Comparison of ENCODE assay signal across 14 cellular contexts in genomic region chr6:108582618-108583017, GRCh38. TPM values are rescaled to one million over a fixed set of nuclear protein-coding genes. Genes with fewer than 3 reads are reported as not detected.
A peak's percentile ranks its signal among the peaks of the same experiment; 100 is the strongest.
DNase-seq lines count a peak whose midpoint lies in the region; ATAC-seq, FAIRE-seq and TF ChIP-seq lines count a peak whose summit lies in the region.
"Had no signal": no experiment of that assay in that cellular context is flagged by ENCODE, and none has a peak within 500 bp of the region (broad histone marks: within the 10 kb centered on the region; RNA-seq: fewer than 3 reads in every experiment).

No MANE protein-coding gene starts in this region.

- in situ Hi-C loops in IMR-90 (cut with MboI; ENCODE audit: low sequenced_read_pairs): no loop called here
- in situ Hi-C loops in ACHN (cut with HindIII; ENCODE audit: low pct_ligation_motif_present, low pct_unique_long_range_greater_than_20kb, low sequenced_read_pairs): no loop called here

- peaks cover 59% of the 10 kb centered on the region for H3K9me1 ChIP-seq in IMR-90 (ENCODE audit: insufficient read depth, low read length)

- no peaks in the 10 kb centered on the region for H3K9me3 Mint-ChIP-seq in astrocyte (ENCODE audit: unreplicated experiment)
- H3K9me3 Mint-ChIP-seq: activated B cell treated with CpG ODN at 0.5 μM for 24 hours; activated naive CD4-positive, alpha-beta T cell treated with anti-CD3 and anti-CD28 coated beads, Interleukin-2, amount 50 U/mL, for 24 hours had no signal

- no peak for DNase-seq in IMR-90
- no peak for DNase-seq in astrocyte (ENCODE audit: low read depth)
- no peak for DNase-seq in thyroid gland
- DNase-seq in ACHN: no peak
- DNase-seq: activated B cell treated with CpG ODN at 0.5 μM for 24 hours, hypothalamus, NCI-H1092, NCI-H2227 treated with DMSO at 0.1 percent for 48 hours had no signal

- H3K36me3 Mint-ChIP-seq in astrocyte (ENCODE audit: low read depth, unreplicated experiment): peaks cover 11% of the 10 kb centered on the region

- peak overlapping the region; percentile 60 for H3K4ac ChIP-seq in IMR-90 (ENCODE audit: low read depth, low read length)

- H3K27ac ChIP-seq in IMR-90 (ENCODE audit: insufficient read depth, low read length) (peak overlapping the region; percentile 11; the same call in 1 of the 2 replicates), astrocyte (ENCODE audit: low read depth, low read length) (peak overlapping the region; percentile 72), muscle layer of colon (ENCODE audit: low read depth, low read length) (peak overlapping the region; percentile 77), thyroid gland (peak overlapping the region; percentile 19 to 73 (median 69))

- intact Hi-C loops in IMR-90 (cut with micrococcal nuclease): no loop called here
- intact Hi-C loops in thyroid gland (cut with DNase I): no loop called here

- peak overlapping the region; percentile 47; the same call in 1 of the 2 replicates for H2AK5ac ChIP-seq in IMR-90 (ENCODE audit: low read depth, low read length)

- H3K56ac ChIP-seq in IMR-90 (ENCODE audit: extremely low read depth, insufficient read depth, low read length): no peak overlapping the region

- no peak overlapping the region for H3K4me3 ChIP-seq in IMR-90 (ENCODE audit: insufficient read depth, low read depth, low read length)
- no peak overlapping the region for H3K4me3 ChIP-seq in astrocyte (ENCODE audit: insufficient read depth, low read depth, low read length)
- no peak overlapping the region for H3K4me3 ChIP-seq in muscle layer of colon (ENCODE audit: low read depth in 1 of 2, low read length in 2 of 2)
- H3K4me3 ChIP-seq in thyroid gland (replicated peaks in 1 of 3): no peak overlapping the region
- H3K4me3 ChIP-seq: lung had no signal

- H4K20me1 ChIP-seq in IMR-90 (ENCODE audit: insufficient read depth, low read length) (peaks cover 90% of the 10 kb centered on the region), astrocyte (ENCODE audit: insufficient read depth, low read length) (peaks cover 76% of the 10 kb centered on the region)

- no TSS peak for BruUV-seq in IMR-90 (replicated peaks; lab: Mats Ljungman, UMichigan)

- TF ChIP-seq POLR2A in IMR-90 (IDR thresholded peaks at IDR 0.05; ENCODE audit: low read depth, low read length) (no peak), thyroid gland (IDR thresholded peaks at IDR 0.05) (no peak)

- no peak overlapping the region for H2AK9ac ChIP-seq in IMR-90 (replicated peaks; ENCODE audit: low read depth, low read length, poor library complexity)

- ATAC-seq in IMR-90 (ENCODE audit: low read depth): no peak
- ATAC-seq in GM19463 (IDR thresholded peaks at IDR 0.05; ENCODE audit: unreplicated experiment): no peak
- ATAC-seq in GM21529 (IDR thresholded peaks at IDR 0.05; ENCODE audit: unreplicated experiment): no peak

- peaks cover 88% of the 10 kb centered on the region for H3K79me2 ChIP-seq in astrocyte (ENCODE audit: insufficient read depth, low read length)

- H3K79me1 ChIP-seq in IMR-90 (ENCODE audit: low read depth in 1 of 2, low read length in 2 of 2): peaks cover 37 to 89% of the 10 kb centered on the region in 2 experiments

- POLR2A ChIA-PET in IMR-90 (lab: Charles Lee; ENCODE audit: unreplicated experiment): no interaction called here

- peaks cover 77% of the 10 kb centered on the region for H3K4me1 Mint-ChIP-seq in astrocyte (ENCODE audit: low read depth, unreplicated experiment)

- H2BK5ac ChIP-seq in IMR-90 (ENCODE audit: low read depth, low read length, poor library complexity, severe bottlenecking): no peak overlapping the region

- H3K4me1 ChIP-seq in IMR-90 (ENCODE audit: control insufficient read depth, insufficient read depth, low read length) (peaks cover 54% of the 10 kb centered on the region), astrocyte (ENCODE audit: insufficient read depth, low read length) (peaks cover 50% of the 10 kb centered on the region), muscle layer of colon (ENCODE audit: insufficient read depth, low read length) (peaks cover 94% of the 10 kb centered on the region), thyroid gland (peaks cover 71 to 89% of the 10 kb centered on the region in 2 donors)

- no peak overlapping the region for H3K4me2 ChIP-seq in IMR-90 (ENCODE audit: low read depth, low read length)
- H3K4me2 ChIP-seq in astrocyte (ENCODE audit: low read length): peak overlapping the region; percentile 84

- H3K27me3 Mint-ChIP-seq in astrocyte (ENCODE audit: low read depth, unreplicated experiment): no peaks in the 10 kb centered on the region
- H3K27me3 Mint-ChIP-seq: activated B cell treated with CpG ODN at 0.5 μM for 24 hours; activated naive CD4-positive, alpha-beta T cell treated with anti-CD3 and anti-CD28 coated beads, Interleukin-2, amount 50 U/mL, for 24 hours had no signal

- H3K9me3 ChIP-seq in IMR-90 (ENCODE audit: control insufficient read depth, insufficient read depth, low read length) (no peaks in the 10 kb centered on the region), astrocyte (ENCODE audit: insufficient read depth, low read depth, low read length) (no peaks in the 10 kb centered on the region), muscle layer of colon (ENCODE audit: low read length) (no peaks in the 10 kb centered on the region), thyroid gland (no peaks in the 10 kb centered on the region)

- no peak overlapping the region for H3K18ac ChIP-seq in IMR-90 (ENCODE audit: low read depth, low read length)

- no peak overlapping the region for H3K9ac ChIP-seq in IMR-90 (ENCODE audit: low read depth, low read length)
- H3K9ac ChIP-seq in astrocyte (ENCODE audit: low read length): peak overlapping the region; percentile 44
- H3K9ac ChIP-seq in muscle layer of colon (ENCODE audit: low read length): no peak overlapping the region

- dilution Hi-C loops in IMR-90 (cut with HindIII; ENCODE audit: low sequenced_read_pairs, unreplicated experiment): no loop called here

- CTCF ChIA-PET in IMR-90 (lab: Yijun Ruan, JAX): no interaction called here

- H4K91ac ChIP-seq in IMR-90 (ENCODE audit: insufficient read depth, low read depth, low read length): peak overlapping the region; percentile 9; the same call in 1 of the 2 replicates

- FAIRE-seq in astrocyte (lab: Jason Lieb, UNC): no peak
- FAIRE-seq: GM12891 had no signal

- peak overlapping the region; percentile 61; the same call in 1 of the 2 replicates for H3K14ac ChIP-seq in IMR-90 (replicated peaks; ENCODE audit: low read depth, low read length)

- H2BK15ac ChIP-seq in IMR-90 (ENCODE audit: low read depth, low read length): peak overlapping the region; percentile 16; the same call in 1 of the 3 replicates

- 88% methylated on average over 1 of the region's 3 CpGs; no CpG with 5 or more reads in 1 of the 2 experiments for WGBS in IMR-90 (ENCODE audit: extremely low coverage in 2 of 2, insufficient read length in 1 of 2), 2 experiments
- 87 to 90% methylated on average over 3 of the region's 3 CpGs for WGBS in thyroid gland, 2 donors

- H4K5ac ChIP-seq in IMR-90 (ENCODE audit: low read depth, low read length): no peak overlapping the region

- no peak overlapping the region for H3K4me3 Mint-ChIP-seq in astrocyte (ENCODE audit: unreplicated experiment)
- H3K4me3 Mint-ChIP-seq: activated B cell treated with CpG ODN at 0.5 μM for 24 hours; activated naive CD4-positive, alpha-beta T cell treated with anti-CD3 and anti-CD28 coated beads, Interleukin-2, amount 50 U/mL, for 24 hours had no signal

- H3K27me3 ChIP-seq in IMR-90 (ENCODE audit: control insufficient read depth, insufficient read depth, low read length) (no peaks in the 10 kb centered on the region), astrocyte (ENCODE audit: insufficient read depth, low read length) (no peaks in the 10 kb centered on the region), muscle layer of colon (ENCODE audit: control insufficient read depth in 1 of 2, insufficient read depth in 2 of 2, low read length in 2 of 2) (no peaks in the 10 kb centered on the region), thyroid gland (no peaks in the 10 kb centered on the region)

- H3K23ac ChIP-seq in IMR-90 (ENCODE audit: low read depth, low read length): peak overlapping the region; percentile 81

- H2AFZ ChIP-seq in IMR-90 (replicated peaks; ENCODE audit: low read length, poor library complexity): no peak overlapping the region
- no peak overlapping the region for H2AFZ ChIP-seq in astrocyte (ENCODE audit: low read depth, low read length)

- peak overlapping the region; percentile 43; the same call in 1 of the 2 replicates for H2BK20ac ChIP-seq in IMR-90 (ENCODE audit: low read depth, low read length)

- no peak for TF ChIP-seq RAD21 in IMR-90 (IDR thresholded peaks at IDR 0.05; ENCODE audit: low read length)

- no peak for TF ChIP-seq CTCF in IMR-90 (conservative IDR thresholded peaks at IDR 0.05; ENCODE audit: low read depth, low read length)
- no peak for TF ChIP-seq CTCF in astrocyte (IDR thresholded peaks at IDR 0.05; ENCODE audit: insufficient read depth, low read depth, low read length)
- no peak for TF ChIP-seq CTCF in thyroid gland (IDR thresholded peaks at IDR 0.05)

- H3K27ac Mint-ChIP-seq in astrocyte (ENCODE audit: unreplicated experiment): peak overlapping the region; percentile 65
- H3K27ac Mint-ChIP-seq: activated B cell treated with CpG ODN at 0.5 μM for 24 hours; activated naive CD4-positive, alpha-beta T cell treated with anti-CD3 and anti-CD28 coated beads, Interleukin-2, amount 50 U/mL, for 24 hours had no signal

- H2BK120ac ChIP-seq in IMR-90 (ENCODE audit: low read depth, low read length): peak overlapping the region; percentile 25

- H3K36me3 ChIP-seq in IMR-90 (ENCODE audit: control insufficient read depth, insufficient read depth, low read length): no peaks in the 10 kb centered on the region
- H3K36me3 ChIP-seq in astrocyte (ENCODE audit: insufficient read depth, low read length): no peaks in the 10 kb centered on the region
- H3K36me3 ChIP-seq in muscle layer of colon (ENCODE audit: insufficient read depth, low read length): no peaks in the 10 kb centered on the region
- no peaks in the 10 kb centered on the region for H3K36me3 ChIP-seq in thyroid gland

- no peak overlapping the region for H4K8ac ChIP-seq in IMR-90 (ENCODE audit: low read depth in 2 of 2, low read length in 2 of 2)

TF ChIP-seq in IMR-90, 13 proteins besides CTCF, POLR2A, EP300 and RAD21 (continues in another document):
- TF ChIP-seq FOS (IDR thresholded peaks at IDR 0.05; ENCODE audit: low read depth, low read length) (no peak), RFX5 (IDR thresholded peaks at IDR 0.05; ENCODE audit: low read depth, low read length) (no peak), RCOR1 (IDR thresholded peaks at IDR 0.05; ENCODE audit: insufficient replicate concordance, low read length) (no peak), MAFK (IDR thresholded peaks at IDR 0.05; ENCODE audit: low read depth, low read length) (no peak), BHLHE40 (IDR thresholded peaks at IDR 0.05; ENCODE audit: low read depth, low read length) (no peak), CEBPB (IDR thresholded peaks at IDR 0.05; ENCODE audit: low read depth, low read length) (no peak), MAZ (IDR thresholded peaks at IDR 0.05; ENCODE audit: borderline replicate concordance, low read depth, low read length) (no peak)

RNA-seq across cellular contexts. Expression of gene FOXO3, which starts 21.9 kb away (rescaled TPM):
- total RNA-seq in IMR-90 (2012; rRNA removed) (35.3 and 38.7 TPM in 2 replicates), astrocyte (35.0 and 37.3 TPM in 2 replicates), thyroid gland (100 to 1,000 TPM in 1 of 4 donors, 10 to 100 TPM in 3; 61.8 to 103 (median 76.8) TPM)
- 17.5 and 19.1 TPM in 2 replicates for polyA plus RNA-seq in IMR-90 (2012; rRNA removed)
- polyA plus RNA-seq in IMR-90 (2012; cell fraction: cytosol; rRNA removed): 12.9 and 22.4 TPM in 2 replicates
- 13.2 and 15.6 TPM in 2 replicates for polyA plus RNA-seq in IMR-90 (2012; cell fraction: nucleus; rRNA removed; ENCODE audit: low replicate concordance)

Comparison
In these comparisons a context has a peak if more than half of its experiments do, and no peak if none do; other contexts are left out.
1. H3K27ac ChIP-seq: peak in every context shown above with its lines; median percentile 77 in muscle layer of colon; 72 in astrocyte; 69 in thyroid gland; 11 in IMR-90.